Comparison of ENCODE assay signal across 1 cellular context in genomic region chr20:50790651-50791277, GRCh38.
TF ChIP-seq lines count a peak whose summit lies in the region.

No MANE protein-coding gene starts in this region.

TF ChIP-seq in IMR-90, 13 proteins besides CTCF, POLR2A, EP300 and RAD21 (continued from another document):
- peak; percentile 63; the same call in 1 of the 2 replicates for TF ChIP-seq MAZ (IDR thresholded peaks at IDR 0.05; ENCODE audit: borderline replicate concordance, low read depth, low read length)
- TF ChIP-seq ELK1 (IDR thresholded peaks at IDR 0.05; ENCODE audit: borderline replicate concordance, low read depth, low read length), result no peak
- no peak for TF ChIP-seq NFE2L2 (IDR thresholded peaks at IDR 0.05; ENCODE audit: low read depth, low read length)
- no peak for TF ChIP-seq MXI1 (IDR thresholded peaks at IDR 0.05; ENCODE audit: borderline replicate concordance, low read depth, low read length)
- no peak for TF ChIP-seq RCOR1 (IDR thresholded peaks at IDR 0.05; ENCODE audit: insufficient replicate concordance, low read length)
- TF ChIP-seq CHD1 (IDR thresholded peaks at IDR 0.05; ENCODE audit: low read depth, low read length), result no peak
